ENCODE assay signal across 13 cellular contexts in genomic region chr16:554640-555413, GRCh38. TPM values are rescaled to one million over a fixed set of nuclear protein-coding genes. Genes with fewer than 3 reads are reported as not detected.
A peak's percentile ranks its signal among the peaks of the same experiment; 100 is the strongest.
DNase-seq lines count a peak whose midpoint lies in the region; ATAC-seq and TF ChIP-seq lines count a peak whose summit lies in the region.
"Had no signal": no experiment of that assay in that cellular context is flagged by ENCODE, and none has a peak within 500 bp of the region (broad histone marks: within the 10 kb centered on the region; RNA-seq: fewer than 3 reads in every experiment).

No MANE protein-coding gene starts in this region.

- H2BK120ac ChIP-seq in IMR-90 (ENCODE audit: low read depth, low read length): no peak overlapping the region

- H3K27ac ChIP-seq in IMR-90 (ENCODE audit: insufficient read depth, low read length) (no peak overlapping the region), aorta (ENCODE audit: low read depth in 1 of 2, low read length in 2 of 2) (no peak overlapping the region)
- H3K27ac ChIP-seq: psoas muscle, thyroid gland had no signal

- H3K4me3 Mint-ChIP-seq in nephron: no peak overlapping the region
- H3K4me3 Mint-ChIP-seq: activated CD4-positive, alpha-beta T cell treated with anti-CD3 and anti-CD28 coated beads, Interleukin-2, amount 10 ng/mL, durations not matched to agents 24 days and 14 days had no signal

- WGBS in IMR-90 (ENCODE audit: extremely low coverage in 2 of 2, insufficient read length in 1 of 2), 2 experiments: 64% methylated on average over 23 of the region's 56 CpGs; no CpG with 5 or more reads in 1 of the 2 experiments
- WGBS in aorta, 2 donors: 80 to 85% methylated on average over 48 to 56 of the region's 56 CpGs

- no peak overlapping the region for H3K23ac ChIP-seq in IMR-90 (ENCODE audit: low read depth, low read length)

- TF ChIP-seq POLR2A in IMR-90 (IDR thresholded peaks at IDR 0.05; ENCODE audit: low read depth, low read length): no peak

- H3K14ac ChIP-seq in IMR-90 (replicated peaks; ENCODE audit: low read depth, low read length): no peak overlapping the region

- no peaks in the 10 kb centered on the region for H3K9me3 Mint-ChIP-seq in nephron
- H3K9me3 Mint-ChIP-seq: activated CD4-positive, alpha-beta T cell treated with anti-CD3 and anti-CD28 coated beads, Interleukin-2, amount 10 ng/mL, durations not matched to agents 24 days and 14 days had no signal

- no peak overlapping the region for H3K56ac ChIP-seq in IMR-90 (ENCODE audit: extremely low read depth, insufficient read depth, low read length)

- H3K4me1 ChIP-seq in IMR-90 (ENCODE audit: control insufficient read depth, insufficient read depth, low read length) (0 out of 2 replicates have a peak, but pooled peaks cover 3% of the 10 kb centered on the region), aorta (ENCODE audit: control insufficient read depth in 1 of 2, insufficient read depth in 2 of 2, low read length in 2 of 2) (no peaks in the 10 kb centered on the region)
- H3K4me1 ChIP-seq: psoas muscle had no signal

- no peak overlapping the region for H4K91ac ChIP-seq in IMR-90 (ENCODE audit: insufficient read depth, low read depth, low read length)

- no peaks in the 10 kb centered on the region; a peak in 1 of 4 replicates for H3K79me1 ChIP-seq in IMR-90 (ENCODE audit: low read depth in 1 of 2, low read length in 2 of 2)

- H3K18ac ChIP-seq in IMR-90 (ENCODE audit: low read depth, low read length): no peak overlapping the region

- peaks cover 5% of the 10 kb centered on the region for H3K4me1 Mint-ChIP-seq in nephron
- H3K4me1 Mint-ChIP-seq: activated CD4-positive, alpha-beta T cell treated with anti-CD3 and anti-CD28 coated beads, Interleukin-2, amount 10 ng/mL, durations not matched to agents 24 days and 14 days had no signal

- H4K20me1 ChIP-seq in IMR-90 (ENCODE audit: insufficient read depth, low read length): peaks cover 9% of the 10 kb centered on the region; the same call in 1 of the 2 replicates

- H3K9ac ChIP-seq in IMR-90 (ENCODE audit: low read depth, low read length): no peak overlapping the region

- in situ Hi-C loops in IMR-90 (cut with MboI; ENCODE audit: low sequenced_read_pairs): no loop called here

- H3K36me3 Mint-ChIP-seq in nephron (ENCODE audit: low read depth): peaks cover 4% of the 10 kb centered on the region

- H3K4me2 ChIP-seq in IMR-90 (ENCODE audit: low read depth, low read length): no peak overlapping the region

- H3K4me3 ChIP-seq in AG10803 (ENCODE audit: low read length) (peak overlapping the region; percentile 37), IMR-90 (ENCODE audit: insufficient read depth, low read depth, low read length) (no peak overlapping the region), aorta (ENCODE audit: low read length in 2 of 2) (no peak overlapping the region)
- H3K4me3 ChIP-seq: psoas muscle, thyroid gland had no signal

- peak overlapping the region in 2 of 3 experiments; percentile 10 to 49 for H3K27ac Mint-ChIP-seq in nephron
- H3K27ac Mint-ChIP-seq: activated CD4-positive, alpha-beta T cell treated with anti-CD3 and anti-CD28 coated beads, Interleukin-2, amount 10 ng/mL, durations not matched to agents 24 days and 14 days had no signal

- peak overlapping the region; percentile 46 for H2BK5ac ChIP-seq in IMR-90 (ENCODE audit: low read depth, low read length, poor library complexity, severe bottlenecking)

- POLR2A ChIA-PET in IMR-90 (lab: Charles Lee; ENCODE audit: unreplicated experiment): no interaction called here

- ATAC-seq in IMR-90 (ENCODE audit: low read depth): peak; percentile 50
- no peak for ATAC-seq in HG03025 (IDR thresholded peaks at IDR 0.05; ENCODE audit: low FRiP score, unreplicated experiment)
- ATAC-seq in aorta (ENCODE audit: low FRiP score): no peak

- TF ChIP-seq RAD21 in IMR-90 (IDR thresholded peaks at IDR 0.05; ENCODE audit: low read length): no peak

- peak overlapping the region; percentile 53 for H2AFZ ChIP-seq in IMR-90 (replicated peaks; ENCODE audit: low read length, poor library complexity)

- H2BK20ac ChIP-seq in IMR-90 (ENCODE audit: low read depth, low read length): no peak overlapping the region

- DNase-seq in AG10803 (ENCODE audit: low read depth) (peak; percentile 72), IMR-90 (peak; percentile 52), dedifferentiated amniotic fluid mesenchymal stem cell (ENCODE audit: extremely low spot score) (peak; percentile 16), NCI-H187 treated with DMSO at 0.1 percent for 48 hours (lab: John Stamatoyannopoulos, UW) (no peak), aorta (no peak)
- DNase-seq in stimulated activated CD4-positive, alpha-beta T cell treated with anti-CD3 and anti-CD28 coated beads, Interleukin-2, amount 100 ng/mL, for 24 hours: no peak
- DNase-seq: activated CD4-positive, alpha-beta T cell treated with anti-CD3 and anti-CD28 coated beads, Interleukin-2, amount 10 ng/mL, durations not matched to agents 24 days and 14 days; cortex of kidney; NCI-H1048; thyroid gland had no signal

- H2AK5ac ChIP-seq in IMR-90 (ENCODE audit: low read depth, low read length): no peak overlapping the region

- CTCF ChIA-PET in IMR-90 (lab: Yijun Ruan, JAX): no interaction called here

- TF ChIP-seq CTCF in AG10803 (conservative IDR thresholded peaks at IDR 0.05; ENCODE audit: low read length) (no peak), IMR-90 (conservative IDR thresholded peaks at IDR 0.05; ENCODE audit: low read depth, low read length) (no peak), nephron (IDR thresholded peaks at IDR 0.05; ENCODE audit: unreplicated experiment in 3 of 3) (no peak)

- H4K5ac ChIP-seq in IMR-90 (ENCODE audit: low read depth, low read length): no peak overlapping the region

- no peak overlapping the region for H4K8ac ChIP-seq in IMR-90 (ENCODE audit: low read depth in 2 of 2, low read length in 2 of 2)

- intact Hi-C loops in IMR-90 (cut with micrococcal nuclease) (no loop called here), aorta (cut with DNase I) (no loop called here)

- H3K4ac ChIP-seq in IMR-90 (ENCODE audit: low read depth, low read length): no peak overlapping the region

- no TSS peak for BruUV-seq in IMR-90 (replicated peaks; lab: Mats Ljungman, UMichigan)

- H3K9me3 ChIP-seq in IMR-90 (ENCODE audit: control insufficient read depth, insufficient read depth, low read length) (no peaks in the 10 kb centered on the region), aorta (ENCODE audit: control insufficient read depth, low read length) (no peaks in the 10 kb centered on the region)
- H3K9me3 ChIP-seq: psoas muscle, thyroid gland had no signal

- H3K9me1 ChIP-seq in IMR-90 (ENCODE audit: insufficient read depth, low read length): no peaks in the 10 kb centered on the region

- peaks cover 21% of the 10 kb centered on the region for H3K27me3 Mint-ChIP-seq in nephron (ENCODE audit: low read depth)

- H3K36me3 ChIP-seq in IMR-90 (ENCODE audit: control insufficient read depth, insufficient read depth, low read length) (peaks cover 15% of the 10 kb centered on the region), aorta (ENCODE audit: control insufficient read depth in 1 of 2, insufficient read depth in 2 of 2, low read length in 1 of 2) (no peaks in the 10 kb centered on the region)

- peak overlapping the region; percentile 58 for H2AK9ac ChIP-seq in IMR-90 (replicated peaks; ENCODE audit: low read depth, low read length, poor library complexity)

- H3K27me3 ChIP-seq in IMR-90 (ENCODE audit: control insufficient read depth, insufficient read depth, low read length) (peaks cover 22% of the 10 kb centered on the region), aorta (ENCODE audit: control insufficient read depth in 1 of 2, insufficient read depth in 2 of 2, low read length in 1 of 2) (no peaks in the 10 kb centered on the region)
- H3K27me3 ChIP-seq: thyroid gland had no signal

- no peak overlapping the region for H2BK15ac ChIP-seq in IMR-90 (ENCODE audit: low read depth, low read length)

- dilution Hi-C loops in IMR-90 (cut with HindIII; ENCODE audit: low sequenced_read_pairs, unreplicated experiment): no loop called here

TF ChIP-seq in IMR-90, 13 proteins besides CTCF, POLR2A, EP300 and RAD21:
- TF ChIP-seq RCOR1 (IDR thresholded peaks at IDR 0.05; ENCODE audit: insufficient replicate concordance, low read length): no peak
- TF ChIP-seq RFX5 (IDR thresholded peaks at IDR 0.05; ENCODE audit: low read depth, low read length): no peak
- TF ChIP-seq FOS (IDR thresholded peaks at IDR 0.05; ENCODE audit: low read depth, low read length): 0 out of 2 replicates have a peak, but pooled peaks have one; percentile 9
- peak; percentile 37; the same call in 1 of the 2 replicates for TF ChIP-seq MAZ (IDR thresholded peaks at IDR 0.05; ENCODE audit: borderline replicate concordance, low read depth, low read length)
- TF ChIP-seq BHLHE40 (IDR thresholded peaks at IDR 0.05; ENCODE audit: low read depth, low read length): no peak
TF ChIP-seq in IMR-90: peak in this region for 2.

RNA-seq across cellular contexts. Expression of gene PRR35, which starts 5.4 kb away (rescaled TPM):
- total RNA-seq in IMR-90 (2012; rRNA removed) (not detected in 2 replicates), aorta (not detected)
- polyA plus RNA-seq in IMR-90 (2012; rRNA removed) (not detected in 2 replicates), aorta (under 1 TPM in 1 of 2 donors, not detected in 1; 0.05 TPM)
- not detected in 2 replicates for polyA plus RNA-seq in IMR-90 (2012; cell fraction: cytosol; rRNA removed)
- 0.05 and 0.09 TPM in 2 replicates for polyA plus RNA-seq in IMR-90 (2012; cell fraction: nucleus; rRNA removed; ENCODE audit: low replicate concordance)
- total RNA-seq: activated CD4-positive, alpha-beta T cell treated with anti-CD3 and anti-CD28 coated beads, Interleukin-2, amount 10 ng/mL, durations not matched to agents 24 days and 14 days; psoas muscle; thyroid gland had no signal
- polyA plus RNA-seq: psoas muscle had no signal

RNA-seq across cellular contexts. Expression of gene NHLRC4, which starts 12.0 kb away (rescaled TPM):
- total RNA-seq in IMR-90 (2012; rRNA removed) (0.56 and 0.72 TPM in 2 replicates), aorta (1 to 10 TPM in 1 of 2 donors, under 1 TPM in 1; 0.52 to 2.2 TPM)
- polyA plus RNA-seq in IMR-90 (2012; rRNA removed) (0.65 and 0.84 TPM in 2 replicates), aorta (1 to 10 TPM in 1 of 2 donors, under 1 TPM in 1; 0.25 to 2.6 TPM)
- 0.76 and 1.4 TPM in 2 replicates for polyA plus RNA-seq in IMR-90 (2012; cell fraction: cytosol; rRNA removed)
- polyA plus RNA-seq in IMR-90 (2012; cell fraction: nucleus; rRNA removed; ENCODE audit: low replicate concordance): 1.3 and 2.4 TPM in 2 replicates

RNA-seq across cellular contexts. Expression of gene PIGQ, which starts 14.9 kb away (rescaled TPM):
- 5.9 and 7.2 TPM in 2 replicates for total RNA-seq in IMR-90 (2012; rRNA removed)
- 36.8 and 40.5 TPM in 2 replicates for polyA plus RNA-seq in IMR-90 (2012; rRNA removed)
- polyA plus RNA-seq in IMR-90 (2012; cell fraction: cytosol; rRNA removed): 16.5 and 38.0 TPM in 2 replicates
- polyA plus RNA-seq in IMR-90 (2012; cell fraction: nucleus; rRNA removed; ENCODE audit: low replicate concordance): 111 and 325 TPM in 2 replicates
- 10 to 100 TPM; 25.8 to 38.5 TPM for total RNA-seq in aorta
- polyA plus RNA-seq in aorta: 10 to 100 TPM; 10.8 to 92.2 TPM

RNA-seq across cellular contexts. Expression of gene CAPN15, which starts 27.3 kb away (rescaled TPM):
- 9.3 and 11.4 TPM in 2 replicates for total RNA-seq in IMR-90 (2012; rRNA removed)
- polyA plus RNA-seq in IMR-90 (2012; rRNA removed): 24.3 and 36.0 TPM in 2 replicates
- 13.9 and 31.3 TPM in 2 replicates for polyA plus RNA-seq in IMR-90 (2012; cell fraction: cytosol; rRNA removed)
- polyA plus RNA-seq in IMR-90 (2012; cell fraction: nucleus; rRNA removed; ENCODE audit: low replicate concordance): 73.5 and 220 TPM in 2 replicates
- total RNA-seq in aorta: 10 to 100 TPM; 27.9 to 33.9 TPM
- polyA plus RNA-seq in aorta: 10 to 100 TPM; 15.3 to 24.1 TPM

RNA-seq across cellular contexts. Expression of gene RAB40C, which starts 35.0 kb away (rescaled TPM):
- total RNA-seq in IMR-90 (2012; rRNA removed) (6.8 and 6.9 TPM in 2 replicates), aorta (10 to 100 TPM; 17.9 to 19.6 TPM)
- polyA plus RNA-seq in IMR-90 (2012; rRNA removed) (13.7 and 15.3 TPM in 2 replicates), aorta (10 to 100 TPM in 1 of 2 donors, 1 to 10 TPM in 1; 9.5 to 40.7 TPM)
- 11.0 and 21.8 TPM in 2 replicates for polyA plus RNA-seq in IMR-90 (2012; cell fraction: cytosol; rRNA removed)
- polyA plus RNA-seq in IMR-90 (2012; cell fraction: nucleus; rRNA removed; ENCODE audit: low replicate concordance): 26.4 and 67.6 TPM in 2 replicates

Comparison
In these comparisons a context has a peak if more than half of its experiments do, and no peak if none do; other contexts are left out.
1. DNase-seq: peak in AG10803 (single experiment), IMR-90 (single experiment) and dedifferentiated amniotic fluid mesenchymal stem cell (single experiment); none in NCI-H187 treated with DMSO at 0.1 percent for 48 hours (single experiment), stimulated activated CD4-positive, alpha-beta T cell treated with anti-CD3 and anti-CD28 coated beads, Interleukin-2, amount 100 ng/mL, for 24 hours (0 of 2) and aorta (0 of 2).